ENCODE assay signal across 8 cellular contexts in genomic region chr2:55009277-55010055, GRCh38. TPM values are rescaled to one million over a fixed set of nuclear protein-coding genes. Genes with fewer than 3 reads are reported as not detected.
DNase-seq lines count a peak whose midpoint lies in the region; ATAC-seq, FAIRE-seq and TF ChIP-seq lines count a peak whose summit lies in the region.

No MANE protein-coding gene starts in this region.

- H3K4me3 ChIP-seq in DND-41 (ENCODE audit: low read depth in 1 of 2, low read length in 2 of 2) (no peak overlapping the region), astrocyte (ENCODE audit: insufficient read depth, low read depth, low read length) (no peak overlapping the region)

- H3K36me3 Mint-ChIP-seq in astrocyte (ENCODE audit: low read depth, unreplicated experiment) (peaks cover 2% of the 10 kb centered on the region), nephron (ENCODE audit: low read depth) (no peaks in the 10 kb centered on the region)

- intact Hi-C loops in Right ventricle myocardium inferior (cut with DNase I), result no loop called here

- H3K79me2 ChIP-seq in DND-41 (ENCODE audit: insufficient read depth, low read length) (peaks cover 100% of the 10 kb centered on the region), astrocyte (ENCODE audit: insufficient read depth, low read length) (peaks cover 100% of the 10 kb centered on the region)

- TF ChIP-seq CTCF in DND-41 (IDR thresholded peaks at IDR 0.05; ENCODE audit: borderline replicate concordance, extremely low read depth, low read length, poor library complexity, severe bottlenecking) (no peak), astrocyte (IDR thresholded peaks at IDR 0.05; ENCODE audit: insufficient read depth, low read depth, low read length) (no peak), nephron (IDR thresholded peaks at IDR 0.05; ENCODE audit: unreplicated experiment in 3 of 3) (no peak)

- no peak overlapping the region for H3K27ac Mint-ChIP-seq in astrocyte (ENCODE audit: unreplicated experiment)
- peak overlapping the region; percentile 70 to 84 (median 83) for H3K27ac Mint-ChIP-seq in nephron

- H4K20me1 ChIP-seq in DND-41 (ENCODE audit: insufficient read depth, low read length), result peaks cover 64% of the 10 kb centered on the region
- peaks cover 99% of the 10 kb centered on the region for H4K20me1 ChIP-seq in astrocyte (ENCODE audit: insufficient read depth, low read length)

- H2AFZ ChIP-seq in DND-41 (ENCODE audit: low read depth, low read length) (no peak overlapping the region), astrocyte (ENCODE audit: low read depth, low read length) (no peak overlapping the region)

- H3K4me3 Mint-ChIP-seq in astrocyte (ENCODE audit: unreplicated experiment) (no peak overlapping the region), nephron (peak overlapping the region; percentile 42 to 89 (median 68))

- no peak for DNase-seq in DND-41
- no peak for DNase-seq in astrocyte (ENCODE audit: low read depth)
- DNase-seq in medulla oblongata (ENCODE audit: extremely low spot score), result no peak
- DNase-seq in hepatic stellate cell (ENCODE audit: low spot score), result no peak
- DNase-seq in foreskin melanocyte, result no peak
- no peak for DNase-seq in Right ventricle myocardium inferior (ENCODE audit: missing footprints)

- ATAC-seq in DND-41 (ENCODE audit: insufficient read depth, low read depth) (peak; percentile 23; the same call in 1 of the 3 replicates), HG02798 (IDR thresholded peaks at IDR 0.05; ENCODE audit: poor library complexity, unreplicated experiment) (peak; percentile 18), Right ventricle myocardium inferior (no peak)

- peaks cover 40% of the 10 kb centered on the region for H3K4me1 ChIP-seq in DND-41 (ENCODE audit: insufficient read depth, low read length)
- H3K4me1 ChIP-seq in astrocyte (ENCODE audit: insufficient read depth, low read length), result peaks cover 30% of the 10 kb centered on the region

- peaks cover 65% of the 10 kb centered on the region for H3K4me1 Mint-ChIP-seq in astrocyte (ENCODE audit: low read depth, unreplicated experiment)
- H3K4me1 Mint-ChIP-seq in nephron, result peaks cover 84% of the 10 kb centered on the region

- no peaks in the 10 kb centered on the region for H3K27me3 Mint-ChIP-seq in astrocyte (ENCODE audit: low read depth, unreplicated experiment)
- no peaks in the 10 kb centered on the region for H3K27me3 Mint-ChIP-seq in nephron (ENCODE audit: low read depth)

- H3K36me3 ChIP-seq in DND-41 (ENCODE audit: insufficient read depth, low read length) (peaks cover 3% of the 10 kb centered on the region; the same call in 1 of the 2 replicates), astrocyte (ENCODE audit: insufficient read depth, low read length) (no peaks in the 10 kb centered on the region)

- FAIRE-seq in astrocyte (lab: Jason Lieb, UNC), result no peak

- no peak overlapping the region for H3K4me2 ChIP-seq in DND-41 (ENCODE audit: insufficient read depth, low read length)
- peak overlapping the region; percentile 74 for H3K4me2 ChIP-seq in astrocyte (ENCODE audit: low read length)

- H3K27ac ChIP-seq in DND-41 (ENCODE audit: low read length) (no peak overlapping the region), astrocyte (ENCODE audit: low read depth, low read length) (no peak overlapping the region)

- H3K27me3 ChIP-seq in DND-41 (ENCODE audit: insufficient read depth, low read length, poor library complexity) (no peaks in the 10 kb centered on the region), astrocyte (ENCODE audit: insufficient read depth, low read length) (no peaks in the 10 kb centered on the region)

- H3K9ac ChIP-seq in DND-41 (ENCODE audit: low read depth, low read length) (no peak overlapping the region), astrocyte (ENCODE audit: low read length) (no peak overlapping the region)

- H3K9me3 ChIP-seq in DND-41 (ENCODE audit: insufficient read depth, low read length, severe bottlenecking) (no peaks in the 10 kb centered on the region), astrocyte (ENCODE audit: insufficient read depth, low read depth, low read length) (no peaks in the 10 kb centered on the region)

- H3K9me3 Mint-ChIP-seq in astrocyte (ENCODE audit: unreplicated experiment) (no peaks in the 10 kb centered on the region), nephron (no peaks in the 10 kb centered on the region)

RNA-seq across cellular contexts. Expression of gene RTN4, which starts 40.8 kb away (rescaled TPM):
- total RNA-seq in astrocyte (509 and 541 TPM in 2 replicates), Right ventricle myocardium inferior (78.4 TPM)
